Comparison of ENCODE assay signal across 12 cellular contexts in the genomic region with DNA sequence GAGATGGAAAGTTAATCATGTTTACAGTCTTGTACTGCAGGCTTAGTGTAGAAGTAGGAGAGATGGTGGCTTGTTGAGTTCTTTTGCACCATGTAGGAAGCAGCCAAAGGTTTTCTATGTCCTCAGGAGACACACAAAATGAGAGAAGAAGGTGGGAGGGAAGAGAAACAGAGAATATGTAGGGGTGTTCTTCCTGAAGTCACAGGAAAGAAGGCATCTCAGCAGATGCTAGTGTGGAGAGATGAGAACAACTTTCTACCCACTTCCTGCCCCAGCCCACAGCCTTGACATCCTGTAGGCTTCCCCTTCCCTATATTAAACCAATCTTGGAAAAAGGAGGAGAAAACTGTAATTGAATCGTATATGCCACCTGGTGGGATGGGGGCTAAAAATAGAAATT.
DNase-seq lines count a peak whose midpoint lies in the region; ATAC-seq, FAIRE-seq and TF ChIP-seq lines count a peak whose summit lies in the region.
"Had no signal": no experiment of that assay in that cellular context is flagged by ENCODE, and none has a peak within 500 bp of the region (broad histone marks: within the 10 kb centered on the region; RNA-seq: fewer than 3 reads in every experiment).

No MANE protein-coding gene starts in this region.

- H3K4me3 ChIP-seq in PC-3 (ENCODE audit: low read length) = no peak overlapping the region
- H3K4me3 ChIP-seq: uterus had no signal

- no peak for FAIRE-seq in H54 (lab: Jason Lieb, UNC)

- H3K36me3 Mint-ChIP-seq in central memory CD8-positive, alpha-beta T cell (ENCODE audit: insufficient read depth) = no peaks in the 10 kb centered on the region
- H3K36me3 Mint-ChIP-seq: WTC11 had no signal

- no peaks in the 10 kb centered on the region for H3K36me3 ChIP-seq in PC-3 (ENCODE audit: low read depth, low read length)
- H3K36me3 ChIP-seq: uterus had no signal

- H3K9ac ChIP-seq in PC-3 (ENCODE audit: low read length) = no peak overlapping the region

- intact Hi-C loops in PC-3 (cut with micrococcal nuclease) = no loop called here

- H2AFZ ChIP-seq in PC-3 (ENCODE audit: low read length) = no peak overlapping the region

- no peaks in the 10 kb centered on the region for H3K79me2 ChIP-seq in PC-3 (ENCODE audit: low read length)

- CTCF ChIA-PET in PC-3 (lab: Charles Lee) = no interaction called here

- ATAC-seq in GM18505 (IDR thresholded peaks at IDR 0.05; ENCODE audit: unreplicated experiment) = peak; percentile 46
- peak; percentile 59 for ATAC-seq in GM21367 (IDR thresholded peaks at IDR 0.05; ENCODE audit: unreplicated experiment)
- ATAC-seq in HG03108 (IDR thresholded peaks at IDR 0.05; ENCODE audit: unreplicated experiment) = peak; percentile 58
- no peak for ATAC-seq in central memory CD8-positive, alpha-beta T cell (replicated peaks; ENCODE audit: extremely low read depth, poor library complexity, severe bottlenecking)
- ATAC-seq in PC-3 = no peak
- ATAC-seq: WTC11 had no signal

- H3K4me2 ChIP-seq in PC-3 (ENCODE audit: low read length) = no peak overlapping the region

- H3K9me3 Mint-ChIP-seq in central memory CD8-positive, alpha-beta T cell = no peaks in the 10 kb centered on the region
- H3K9me3 Mint-ChIP-seq: H9, WTC11 had no signal

- no peaks in the 10 kb centered on the region for H3K4me1 ChIP-seq in PC-3 (ENCODE audit: insufficient read depth, low read length)
- H3K4me1 ChIP-seq: uterus had no signal

- POLR2A ChIA-PET in PC-3 (lab: Charles Lee; ENCODE audit: unreplicated experiment) = interaction anchor here (0.6 kb wide), 1 partner anchor 1805 kb away, joined by 3 read pairs; no protein-coding TSS in a partner anchor

- no TSS peak for BruUV-seq in PC-3 (replicated peaks; lab: Mats Ljungman, UMichigan)

- no peaks in the 10 kb centered on the region for H3K9me3 ChIP-seq in PC-3 (ENCODE audit: low read length)
- H3K9me3 ChIP-seq: uterus had no signal

- no peak for TF ChIP-seq POLR2A in GM18505 (IDR thresholded peaks at IDR 0.05; ENCODE audit: borderline replicate concordance, extremely low read depth, insufficient read depth, insufficient read length)
- no peak for TF ChIP-seq POLR2A in H54 (IDR thresholded peaks at IDR 0.05; ENCODE audit: low read depth, low read length)

- TF ChIP-seq CTCF in PC-3 (conservative IDR thresholded peaks at IDR 0.05; ENCODE audit: low read depth, low read length) = no peak

- H3F3A ChIP-seq in PC-3 (ENCODE audit: low read length, unreplicated experiment) = no peaks in the 10 kb centered on the region

- DNase-seq in central memory CD8-positive, alpha-beta T cell (ENCODE audit: low spot score in 2 of 2) = no peak
- DNase-seq in GF-D8 (lab: John Stamatoyannopoulos, UW) = no peak
- no peak for DNase-seq in H54 (ENCODE audit: insufficient read length, low spot score)
- DNase-seq in PC-3 = no peak
- DNase-seq: H9, NCI-H2171 treated with DMSO at 0.1 percent for 48 hours, retina, uterus had no signal

- H3K27ac ChIP-seq in PC-3 (ENCODE audit: low read length) = no peak overlapping the region
- H3K27ac ChIP-seq: uterus had no signal

- peaks cover 55% of the 10 kb centered on the region for H3K27me3 ChIP-seq in PC-3 (ENCODE audit: low read length)
- H3K27me3 ChIP-seq: uterus had no signal

- H3K27ac Mint-ChIP-seq in central memory CD8-positive, alpha-beta T cell (ENCODE audit: low read depth) = peak overlapping the region; percentile 1
- H3K27ac Mint-ChIP-seq: H9, WTC11 had no signal

- peaks cover 19% of the 10 kb centered on the region for H3K4me1 Mint-ChIP-seq in central memory CD8-positive, alpha-beta T cell
- H3K4me1 Mint-ChIP-seq: H9, WTC11 had no signal

- H4K20me1 ChIP-seq in PC-3 (ENCODE audit: low read length) = no peaks in the 10 kb centered on the region

- H3K4me3 Mint-ChIP-seq in central memory CD8-positive, alpha-beta T cell = peak overlapping the region; percentile 1
- H3K4me3 Mint-ChIP-seq: H9, WTC11 had no signal

- H3K27me3 Mint-ChIP-seq in central memory CD8-positive, alpha-beta T cell = peaks cover 13% of the 10 kb centered on the region

- H3K9me2 ChIP-seq in PC-3 (replicated peaks; ENCODE audit: low read length) = no peaks in the 10 kb centered on the region

Comparison
In these comparisons a context has a peak if more than half of its experiments do, and no peak if none do; other contexts are left out.
1. ATAC-seq: peak in GM18505 (single experiment), GM21367 (single experiment) and HG03108 (single experiment); none in central memory CD8-positive, alpha-beta T cell (single experiment) and PC-3 (single experiment).